ENCODE assay signal across 8 cellular contexts in the genomic region with DNA sequence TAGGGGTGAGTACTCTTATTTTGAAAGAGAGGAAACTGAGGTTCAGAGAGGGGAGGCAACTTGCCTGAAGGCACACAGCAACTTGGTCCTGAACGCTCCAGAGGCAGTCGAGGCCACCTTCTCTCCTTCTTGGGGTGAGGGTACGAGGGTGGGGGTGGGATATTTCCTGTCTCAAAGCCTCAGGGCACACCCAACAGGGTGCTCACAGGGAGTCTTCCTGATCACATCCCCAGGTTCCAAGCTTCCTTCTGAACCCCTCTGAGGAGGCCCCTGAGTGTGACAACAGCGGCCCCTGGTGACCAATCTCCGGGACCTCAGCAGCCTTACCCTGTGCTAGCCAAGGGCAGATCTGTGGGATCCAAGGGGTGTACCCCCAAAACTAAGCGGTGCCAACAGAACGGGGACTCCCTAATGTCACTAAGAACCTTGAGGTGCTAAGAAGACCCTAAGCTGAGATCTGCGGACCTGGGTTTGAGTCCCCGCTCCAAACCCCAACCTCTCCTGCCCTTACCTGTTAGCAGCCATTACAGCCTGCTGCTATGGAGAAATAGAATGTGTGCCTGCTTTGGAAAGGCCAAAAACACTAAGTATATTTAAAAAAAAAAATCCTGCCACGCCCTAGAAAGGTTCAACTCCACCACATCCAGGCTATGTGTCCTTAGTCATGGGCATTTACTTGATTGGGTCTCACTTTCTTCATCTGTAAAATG. TPM values are rescaled to one million over a fixed set of nuclear protein-coding genes. Genes with fewer than 3 reads are reported as not detected.
DNase-seq lines count a peak whose midpoint lies in the region; ATAC-seq, FAIRE-seq and TF ChIP-seq lines count a peak whose summit lies in the region.

No MANE protein-coding gene starts in this region.

- no peaks in the 10 kb centered on the region for H3K36me3 ChIP-seq in HepG2 (replicated peaks in 1 of 2; ENCODE audit: control insufficient read depth in 1 of 2, insufficient read depth in 2 of 2, low read length in 2 of 2)

- TF ChIP-seq RAD21 in A549 (conservative IDR thresholded peaks at IDR 0.05 in 1 of 2, IDR thresholded peaks at IDR 0.05 in 1 of 2) (peak; percentile 95 to 98), HepG2 (CRISPR knock-in tag; IDR thresholded peaks at IDR 0.05) (peak; percentile 94)

- H3K4me1 Mint-ChIP-seq in chondrocyte (ENCODE audit: low read depth) = no peaks in the 10 kb centered on the region

- ATAC-seq in A549 (peak; percentile 82 to 93), HepG2 (peak; percentile 73), HG02571 (IDR thresholded peaks at IDR 0.05; ENCODE audit: unreplicated experiment) (no peak)

- peaks cover 4% of the 10 kb centered on the region for H3K9me3 Mint-ChIP-seq in chondrocyte (ENCODE audit: low read depth)

- H3K9me3 ChIP-seq in A549 (peaks cover 8% of the 10 kb centered on the region; the same call in 2 of the 3 replicates), HepG2 (ENCODE audit: low read length) (no peaks in the 10 kb centered on the region)

- H3K4me1 ChIP-seq in A549 (no peaks in the 10 kb centered on the region), HepG2 (ENCODE audit: insufficient read depth, low read length) (peaks cover 52% of the 10 kb centered on the region)

- peak; percentile 95 for TF ChIP-seq CTCF in A549 (IDR thresholded peaks at IDR 0.05)
- TF ChIP-seq CTCF in GM13976 (IDR thresholded peaks at IDR 0.05; ENCODE audit: borderline replicate concordance, control extremely low read depth, extremely low read depth, insufficient read depth, missing control alignments) = peak; percentile 85
- peak; percentile 96 for TF ChIP-seq CTCF in chondrocyte (IDR thresholded peaks at IDR 0.05)
- peak; percentile 95 for TF ChIP-seq CTCF in HepG2 (CRISPR knock-in tag; IDR thresholded peaks at IDR 0.05)

- TF ChIP-seq EP300 in A549 (IDR thresholded peaks at IDR 0.05) (no peak), HepG2 (IDR thresholded peaks at IDR 0.05; ENCODE audit: low read depth in 2 of 2, low read length in 2 of 2) (no peak), HepG2 (CRISPR knock-in tag; IDR thresholded peaks at IDR 0.05; ENCODE audit: borderline replicate concordance) (no peak)

- no TSS peak for BruUV-seq in HepG2 (replicated peaks; lab: Mats Ljungman, UMichigan)

- H3K79me2 ChIP-seq in HepG2 (ENCODE audit: insufficient read depth, low read length) = no peaks in the 10 kb centered on the region

- no peak for TF ChIP-seq POLR2A in A549 (IDR thresholded peaks at IDR 0.05; ENCODE audit: low read length)
- no peak for TF ChIP-seq POLR2A in HepG2 (IDR thresholded peaks at IDR 0.05; ENCODE audit: insufficient read depth in 1 of 2, low read depth in 2 of 2, low read length in 2 of 2)

- H3K4me3 ChIP-seq in A549 (no peak overlapping the region), HepG2 (replicated peaks in 1 of 3; ENCODE audit: insufficient read depth in 1 of 3, low read depth in 2 of 3, low read length in 3 of 3) (no peak overlapping the region)

- POLR2A ChIA-PET in A549 (lab: Yijun Ruan, JAX) (interaction anchor here (0.5 to 0.6 kb wide), 2 partner anchors 178 to 258 kb away, joined by 3 to 4 read pairs; no protein-coding TSS in a partner anchor), HepG2 (lab: Yijun Ruan, JAX) (interaction anchor here (1.1 to 3.6 kb wide), 2 partner anchors 61 to 177 kb away, joined by 4 to 26 read pairs; a partner anchor contains a TSS)

- in situ Hi-C loops in GM13976 (cut with MboI; ENCODE audit: low sequenced_read_pairs, unreplicated experiment) = no loop called here
- in situ Hi-C loops in HepG2 (cut with HindIII; ENCODE audit: extremely low pct_ligation_motif_present, low pct_unique_long_range_greater_than_20kb) = loop anchor here (5.0 kb wide), 2 partner anchors 258 to 348 kb away; no protein-coding TSS in a partner anchor

- no peak overlapping the region for H3K4me3 Mint-ChIP-seq in chondrocyte (ENCODE audit: unreplicated experiment)

- H3K36me3 Mint-ChIP-seq in chondrocyte (ENCODE audit: low read depth) = peaks cover 2% of the 10 kb centered on the region

- no peaks in the 10 kb centered on the region for H3K27me3 ChIP-seq in HepG2 (ENCODE audit: control insufficient read depth in 1 of 2, insufficient read depth in 2 of 2, low read length in 2 of 2)

- FAIRE-seq in A549 (lab: Jason Lieb, UNC) = no peak
- peak; percentile 67 for FAIRE-seq in HepG2 (lab: Jason Lieb, UNC)

- peaks cover 3% of the 10 kb centered on the region for H3K27me3 Mint-ChIP-seq in chondrocyte (ENCODE audit: low read depth)

- H3K9ac ChIP-seq in HepG2 (ENCODE audit: insufficient read depth, low read depth, low read length) = no peak overlapping the region

- H3K4me2 ChIP-seq in A549 (no peak overlapping the region), HepG2 (ENCODE audit: low read depth, low read length) (no peak overlapping the region)

- intact Hi-C loops in HepG2 (cut with micrococcal nuclease; ENCODE audit: unreplicated experiment) = loop anchor here (1.0 to 2.0 kb wide), 3 partner anchors 57 to 257 kb away; no protein-coding TSS in a partner anchor

- no peak overlapping the region for H3K27ac Mint-ChIP-seq in chondrocyte (ENCODE audit: unreplicated experiment)

- CTCF ChIA-PET in A549 (lab: Yijun Ruan, JAX) = interaction anchor here (0.5 to 9.3 kb wide), 75 partner anchors 9 to 1055 kb away, joined by 3 to 167 read pairs (median 4); a partner anchor contains a TSS
- CTCF ChIA-PET in HepG2 (lab: Yijun Ruan, JAX; ENCODE audit: low intra/inter-chr PET ratio, low total read pairs) = interaction anchor here (3.5 to 4.0 kb wide), 2 partner anchors 178 to 256 kb away, joined by 29 to 31 read pairs; no protein-coding TSS in a partner anchor

- H3K27ac ChIP-seq in A549 = no peak overlapping the region
- H3K27ac ChIP-seq in HepG2 (ENCODE audit: extremely low read length, insufficient read depth, low read length) = no peak overlapping the region

- WGBS in A549 (ENCODE audit: missing lambda C conversion rate) = 16% methylated on average over 10 of the region's 10 CpGs
- 25% methylated on average over 4 of the region's 10 CpGs for WGBS in HepG2 (ENCODE audit: low lambda C conversion rate)

- no peak overlapping the region for H2AFZ ChIP-seq in HepG2 (ENCODE audit: low read length)

- DNase-seq in A549 (ENCODE audit: low read depth in 1 of 2, low spot score in 1 of 2) = peak; percentile 70 to 89
- peak; percentile 82 for DNase-seq in GM13976 (ENCODE audit: low spot score)
- peak; percentile 73 for DNase-seq in NCI-H2171 treated with DMSO at 0.1 percent for 48 hours (lab: John Stamatoyannopoulos, UW)
- DNase-seq in activated CD4-positive, alpha-beta T cell treated with anti-CD3 and anti-CD28 coated beads for 24 hours (ENCODE audit: low read depth in 2 of 2) = peak; percentile 63 to 65
- peak; percentile 77 for DNase-seq in chondrocyte (ENCODE audit: low spot score)
- DNase-seq in HepG2 (ENCODE audit: low spot score) = peak; percentile 50
- DNase-seq in stimulated activated CD4-positive, alpha-beta T cell treated with anti-CD3 and anti-CD28 coated beads, Interleukin-4, amount 100 ng/mL, for 4 hours = peak; percentile 50 to 73

- H4K20me1 ChIP-seq in HepG2 (ENCODE audit: insufficient read depth, low read length) = no peaks in the 10 kb centered on the region

TF ChIP-seq in A549, 52 proteins besides CTCF, POLR2A, EP300 and RAD21 (continues in another document):
- TF ChIP-seq RFX5 (IDR thresholded peaks at IDR 0.05) = no peak

TF ChIP-seq in HepG2, 621 proteins besides CTCF, POLR2A, EP300 and RAD21 (continues in another document):
- TF ChIP-seq, protein P1, sequence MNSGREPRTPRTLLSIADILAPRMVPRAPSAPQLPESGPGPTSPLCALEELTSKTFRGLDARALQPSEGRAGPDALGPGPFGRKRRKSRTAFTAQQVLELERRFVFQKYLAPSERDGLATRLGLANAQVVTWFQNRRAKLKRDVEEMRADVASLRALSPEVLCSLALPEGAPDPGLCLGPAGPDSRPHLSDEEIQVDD (CRISPR knock-in tag; IDR thresholded peaks at IDR 0.05; ENCODE audit: borderline replicate concordance) = no peak
- TF ChIP-seq RAD51 (IDR thresholded peaks at IDR 0.05; ENCODE audit: borderline replicate concordance) (no peak), GATAD1 (CRISPR knock-in tag; IDR thresholded peaks at IDR 0.05) (no peak), TSC22D2 (CRISPR knock-in tag; IDR thresholded peaks at IDR 0.05; ENCODE audit: borderline replicate concordance) (0 out of 2 replicates have a peak, but pooled peaks have one; percentile 66)

RNA-seq across cellular contexts. Expression of a gene that starts 57.9 kb away (rescaled TPM):
- 0.37 and 0.52 TPM in 2 replicates for polyA plus RNA-seq in A549 (2011; rRNA removed)
- 0.15 and 0.26 TPM in 2 replicates for polyA plus RNA-seq in A549 (2012; cell fraction: cytosol; rRNA removed)
- 0.43 and 0.53 TPM in 2 replicates for polyA plus RNA-seq in A549 (2012; cell fraction: nucleus; rRNA removed)
- 0.05 to 0.15 TPM (median 0.09 TPM) in 3 replicates for polyA plus RNA-seq in A549 (2017; fragmentation: RNase III; extraction: RNeasy Plus Mini Kit Qiagen cat#74134 plus additional on column Dnase treatment)
- 0.88 and 1.2 TPM in 2 replicates for polyA minus RNA-seq in A549 (2011; rRNA and poly(A)+ RNA removed)
- 1.2 to 2.2 TPM (median 1.8 TPM) in 3 replicates for total RNA-seq in chondrocyte
- 0.35 and 0.66 TPM in 2 replicates for total RNA-seq in HepG2 (2016; rRNA removed; fragmentation: Illumina TruSeq; extraction: Trizol)
- total RNA-seq in HepG2 (2016; cell fraction: cytosol; rRNA removed; fragmentation: Illumina TruSeq; extraction: Trizol; ENCODE audit: low read depth) = 0.20 and 0.35 TPM in 2 replicates
- total RNA-seq in HepG2 (2016; cell fraction: insoluble cytoplasmic fraction; rRNA removed; fragmentation: Illumina TruSeq; extraction: Trizol) = 0.45 and 0.93 TPM in 2 replicates
- 0.83 and 1.0 TPM in 2 replicates for total RNA-seq in HepG2 (2016; cell fraction: membrane; rRNA removed; fragmentation: Illumina TruSeq; extraction: Trizol)
- total RNA-seq in HepG2 (2016; cell fraction: nucleus; rRNA removed; fragmentation: Illumina TruSeq; extraction: Trizol) = 0.75 and 1.1 TPM in 2 replicates
- polyA plus RNA-seq in HepG2 (2011; rRNA removed) = 4.7 and 5.6 TPM in 2 replicates
- polyA plus RNA-seq in HepG2 (2011; cell fraction: cytosol; rRNA removed) = 3.1 and 4.5 TPM in 2 replicates
- polyA plus RNA-seq in HepG2 (2011; cell fraction: nucleus; rRNA removed) = 7.9 and 11.8 TPM in 2 replicates
- 0.68 and 1.3 TPM in 2 replicates for polyA plus RNA-seq in HepG2 (2012)
- 0.67 and 0.84 TPM in 2 replicates for polyA plus RNA-seq in HepG2 (2016; cell fraction: cytosol; fragmentation: Illumina TruSeq; extraction: Trizol; ENCODE audit: low read depth)
- polyA plus RNA-seq in HepG2 (2016; cell fraction: insoluble cytoplasmic fraction; fragmentation: Illumina TruSeq; extraction: Trizol; ENCODE audit: low read depth) = 0.52 and 0.71 TPM in 2 replicates
- 1.1 and 1.2 TPM in 2 replicates for polyA plus RNA-seq in HepG2 (2016; cell fraction: membrane; fragmentation: Illumina TruSeq; extraction: Trizol; ENCODE audit: low read depth)
- polyA plus RNA-seq in HepG2 (2016; cell fraction: nucleus; fragmentation: Illumina TruSeq; extraction: Trizol; ENCODE audit: insufficient read depth, low read depth) = 2.0 and 2.5 TPM in 2 replicates
- polyA minus RNA-seq in HepG2 (2011; rRNA and poly(A)+ RNA removed; ENCODE audit: low replicate concordance) = 13.9 TPM in 1 of 2 replicates, not detected in the other
- polyA minus RNA-seq in HepG2 (2011; cell fraction: cytosol; rRNA and poly(A)+ RNA removed) = 3.2 and 3.3 TPM in 2 replicates
- 4.0 and 4.6 TPM in 2 replicates for polyA minus RNA-seq in HepG2 (2011; cell fraction: nucleus; rRNA and poly(A)+ RNA removed)
